In the genomic region with DNA sequence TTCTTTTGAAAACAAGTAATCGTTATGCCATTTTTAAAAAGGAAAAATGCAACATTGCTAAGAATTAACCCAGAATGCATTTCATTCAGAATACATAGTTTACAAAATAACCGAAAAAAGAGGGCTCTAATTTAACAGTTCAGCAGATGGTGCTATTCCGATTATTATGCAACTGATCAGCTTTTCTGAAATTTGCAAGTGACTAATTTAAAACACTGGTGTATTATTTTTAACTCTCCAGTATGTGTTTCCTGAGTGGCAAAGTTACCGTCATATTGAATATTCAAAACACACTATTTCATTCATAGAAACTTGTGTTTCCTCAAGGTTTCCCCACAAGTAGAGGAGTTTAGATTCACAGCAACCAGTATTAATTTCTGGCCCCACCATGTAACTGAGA, we compare ENCODE assay signal across 19 cellular contexts.
"Had no signal": no experiment of that assay in that cellular context is flagged by ENCODE, and none has a peak within 500 bp of the region (broad histone marks: within the 10 kb centered on the region; RNA-seq: fewer than 3 reads in every experiment).

No MANE protein-coding gene starts in this region.

- H3K9me3 ChIP-seq: gastrocnemius medialis, heart right ventricle, neutrophil, spleen had no signal

- H3K27me3 ChIP-seq: dorsolateral prefrontal cortex, gastrocnemius medialis, heart right ventricle, neutrophil, spleen had no signal

- H3K4me1 ChIP-seq: heart right ventricle, spleen had no signal

- H3K27ac ChIP-seq: dorsolateral prefrontal cortex, gastrocnemius medialis, heart right ventricle, neutrophil, spleen had no signal

- DNase-seq: cortex of kidney; dorsolateral prefrontal cortex; effector memory CD4-positive, alpha-beta T cell; gastrocnemius medialis; heart right ventricle; hypothalamus; kidney glomerular epithelial cell; mammary epithelial cell; naive thymus-derived CD4-positive, alpha-beta T cell; posterior cingulate gyrus; spleen; stimulated activated CD4-positive, alpha-beta T cell treated with anti-CD3 and anti-CD28 coated beads, Interleukin-15, amount 100 ng/mL, for 24 hours; stimulated activated CD4-positive, alpha-beta T cell treated with anti-CD3 and anti-CD28 coated beads, Interleukin-1b, Interleukin-23, amount 100 ng/mL, for 48 hours; stimulated activated CD4-positive, alpha-beta T cell treated with anti-CD3 and anti-CD28 coated beads, Interleukin-4, amount 100 ng/mL, for 24 hours; stimulated activated naive CD4-positive, alpha-beta T cell; trophoblast cell had no signal

- ATAC-seq: esophagus mucosa; gastrocnemius medialis; heart right ventricle; naive thymus-derived CD4-positive, alpha-beta T cell; sciatic nerve had no signal

- H3K4me3 ChIP-seq: dorsolateral prefrontal cortex, gastrocnemius medialis, heart right ventricle, spleen had no signal
